21 cellular contexts compared by ENCODE assay signal in the genomic region with DNA sequence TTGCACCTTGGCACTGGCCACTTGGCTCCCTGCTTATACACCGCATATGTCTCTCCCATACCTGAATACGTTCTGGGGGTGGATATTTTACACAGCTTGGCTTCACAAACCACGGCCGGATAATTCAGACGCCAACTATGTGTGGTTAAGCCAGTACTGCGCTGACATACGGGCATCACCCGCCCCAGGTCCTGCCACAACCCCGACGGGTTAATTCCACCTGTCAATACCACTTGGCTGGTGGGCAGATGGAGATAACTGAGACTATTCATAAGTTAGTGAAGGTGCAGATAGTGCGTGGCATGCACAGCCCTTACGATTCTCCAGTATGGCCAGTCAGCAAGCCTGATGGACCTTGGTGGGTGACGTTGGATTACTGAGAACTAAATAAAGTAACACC.
DNase-seq lines count a peak whose midpoint lies in the region; ATAC-seq and TF ChIP-seq lines count a peak whose summit lies in the region.
"Had no signal": no experiment of that assay in that cellular context is flagged by ENCODE, and none has a peak within 500 bp of the region (broad histone marks: within the 10 kb centered on the region; RNA-seq: fewer than 3 reads in every experiment).

No MANE protein-coding gene starts in this region.

- H2BK15ac ChIP-seq in neuronal stem cell (ENCODE audit: low read length), result no peak overlapping the region

- ATAC-seq in upper lobe of right lung, result no peak
- ATAC-seq in GM19452 (IDR thresholded peaks at IDR 0.05; ENCODE audit: unreplicated experiment), result no peak
- ATAC-seq: GM12878 had no signal

- H2BK120ac ChIP-seq in neuronal stem cell (ENCODE audit: low read depth, low read length), result no peak overlapping the region

- DNase-seq in mesenteric fat pad (ENCODE audit: low spot score) (peak; percentile 83), neuronal stem cell (ENCODE audit: low spot score) (no peak), upper lobe of right lung (peak; percentile 33), NCI-H1105 (lab: John Stamatoyannopoulos, UW) (no peak)
- DNase-seq: 8988T; ACHN; BE2C; C1 segment of cervical spinal cord; CD4-positive, alpha-beta memory T cell; CD4-positive, CD25-positive, alpha-beta regulatory T cell; CD8-positive, alpha-beta memory T cell; COR-L47; DMS 273 treated with DMSO at 0.1 percent for 48 hours; DMS153; DMS79; DND-41; EL; GDM1 had no signal

- no peak overlapping the region for H3K23ac ChIP-seq in neuronal stem cell (ENCODE audit: low read depth, low read length, poor library complexity)

- H3K27ac ChIP-seq in neuronal stem cell (replicated peaks; ENCODE audit: low read length), result no peak overlapping the region
- no peak overlapping the region for H3K27ac ChIP-seq in upper lobe of right lung
- H3K27ac ChIP-seq: BLaER1 had no signal

- no peak overlapping the region for H2AK5ac ChIP-seq in neuronal stem cell (ENCODE audit: low read depth, low read length)

- no peak overlapping the region for H3K14ac ChIP-seq in neuronal stem cell (ENCODE audit: low read length)

- no peak overlapping the region for H3K4me2 ChIP-seq in neuronal stem cell (ENCODE audit: insufficient read depth, low read length, poor library complexity, severe bottlenecking)
- H3K4me2 ChIP-seq: BLaER1 had no signal

- H3K9ac ChIP-seq in neuronal stem cell (ENCODE audit: low read depth, low read length, poor library complexity), result peak overlapping the region; percentile 22
- H3K9ac ChIP-seq: BLaER1 had no signal

- H3K18ac ChIP-seq in neuronal stem cell (ENCODE audit: low read length), result no peak overlapping the region

- H3K9me3 ChIP-seq in neuronal stem cell (replicated peaks in 1 of 2; ENCODE audit: control insufficient read depth in 2 of 2, insufficient read depth in 1 of 2, low read depth in 1 of 2, low read length in 2 of 2) (peaks cover 0 to 2% of the 10 kb centered on the region in 2 donors), upper lobe of right lung (no peaks in the 10 kb centered on the region)
- H3K9me3 ChIP-seq: BE2C had no signal

- H2AFZ ChIP-seq in neuronal stem cell (ENCODE audit: low read length), result no peak overlapping the region

- H3K79me1 ChIP-seq in neuronal stem cell (ENCODE audit: low read depth, low read length), result no peaks in the 10 kb centered on the region

- intact Hi-C loops in upper lobe of right lung (cut with DNase I), result no loop called here

- no peak for TF ChIP-seq CTCF in upper lobe of right lung (IDR thresholded peaks at IDR 0.05)

- H3K27me3 ChIP-seq in neuronal stem cell (ENCODE audit: control insufficient read depth in 3 of 3, insufficient read depth in 3 of 3, low read depth in 1 of 3, low read length in 3 of 3) (no peaks in the 10 kb centered on the region), upper lobe of right lung (no peaks in the 10 kb centered on the region)
- H3K27me3 ChIP-seq: BE2C, BLaER1 had no signal

- no peak overlapping the region for H2BK12ac ChIP-seq in neuronal stem cell (ENCODE audit: low read length)

- H3K36me3 ChIP-seq in neuronal stem cell (replicated peaks in 1 of 2; ENCODE audit: control insufficient read depth in 2 of 2, insufficient read depth in 2 of 2, low read length in 2 of 2), result no peaks in the 10 kb centered on the region
- H3K36me3 ChIP-seq in upper lobe of right lung, result no peaks in the 10 kb centered on the region
- H3K36me3 ChIP-seq: BE2C, BLaER1 had no signal

- no peak overlapping the region for H3K4ac ChIP-seq in neuronal stem cell (ENCODE audit: low read length)

- no peak overlapping the region for H2BK5ac ChIP-seq in neuronal stem cell (ENCODE audit: low read length)

- WGBS in neuronal stem cell (ENCODE audit: extremely low coverage in 2 of 2, insufficient read length in 2 of 2, insufficient replicate concordance in 1 of 2), 2 donors, result no CpG with 5 or more reads among the region's 13 CpGs

- no peak overlapping the region for H4K8ac ChIP-seq in neuronal stem cell (ENCODE audit: low read depth, low read length)

- no peak overlapping the region for H4K91ac ChIP-seq in neuronal stem cell (ENCODE audit: low read depth, low read length, poor library complexity)

- H3K4me1 ChIP-seq in neuronal stem cell (ENCODE audit: control insufficient read depth in 2 of 2, insufficient read depth in 1 of 2, low read depth in 1 of 2, low read length in 2 of 2), result no peaks in the 10 kb centered on the region
- H3K4me1 ChIP-seq in upper lobe of right lung, result no peaks in the 10 kb centered on the region
- H3K4me1 ChIP-seq: BE2C, BLaER1 had no signal

- no peak overlapping the region for H3K4me3 ChIP-seq in neuronal stem cell (ENCODE audit: low read length in 2 of 2)
- H3K4me3 ChIP-seq in upper lobe of right lung, result no peak overlapping the region
- H3K4me3 ChIP-seq: BLaER1, GM12878 had no signal

Comparison
In these comparisons a context has a peak if more than half of its experiments do, and no peak if none do; other contexts are left out.
1. DNase-seq: peak in mesenteric fat pad (single experiment) and upper lobe of right lung (single experiment); none in neuronal stem cell (single experiment) and NCI-H1105 (single experiment).